Comparison of ENCODE assay signal across 8 cellular contexts in genomic region chr1:29121516-29121937, GRCh38. TPM values are rescaled to one million over a fixed set of nuclear protein-coding genes. Genes with fewer than 3 reads are reported as not detected.
DNase-seq lines count a peak whose midpoint lies in the region; ATAC-seq and TF ChIP-seq lines count a peak whose summit lies in the region.

No MANE protein-coding gene starts in this region.

- TF ChIP-seq CTCF in 22Rv1 (IDR thresholded peaks at IDR 0.05) (peak; percentile 63), GM13976 (IDR thresholded peaks at IDR 0.05; ENCODE audit: borderline replicate concordance, control extremely low read depth, extremely low read depth, insufficient read depth, missing control alignments) (no peak)

- H3K9me3 Mint-ChIP-seq in naive B cell = no peaks in the 10 kb centered on the region

- in situ Hi-C loops in GM13976 (cut with MboI; ENCODE audit: low sequenced_read_pairs, unreplicated experiment) = no loop called here

- H3K4me3 Mint-ChIP-seq in naive B cell = peak overlapping the region in 3 of 8 donors; percentile 42 to 56 (median 51)

- DNase-seq in GM13976 (ENCODE audit: low spot score) (peak; percentile 45), ecto neural progenitor cell (ENCODE audit: low spot score) (peak; percentile 78), naive B cell (peak; percentile 9), GOT3 (lab: John Stamatoyannopoulos, UW) (no peak)
- DNase-seq in activated CD8-positive, alpha-beta memory T cell treated with anti-CD3 and anti-CD28 coated beads, Interleukin-2, amount 50 U/mL, for 48 hours = no peak

- peaks cover 9 to 14% (median 12%) of the 10 kb centered on the region in 3 donors for H3K4me1 Mint-ChIP-seq in naive B cell

- ATAC-seq in naive B cell (ENCODE audit: low read depth in 2 of 2) (peak; percentile 20 to 28), HG03354 (IDR thresholded peaks at IDR 0.05; ENCODE audit: poor library complexity, severe bottlenecking, unreplicated experiment) (no peak), HG03342 (IDR thresholded peaks at IDR 0.05; ENCODE audit: unreplicated experiment) (no peak)

- H3K27ac ChIP-seq in 22Rv1 = no peak overlapping the region

- H3K27ac Mint-ChIP-seq in naive B cell = no peak overlapping the region

- peaks cover 13 to 30% (median 15%) of the 10 kb centered on the region in 3 donors for H3K27me3 Mint-ChIP-seq in naive B cell

- peaks cover 24 to 29% of the 10 kb centered on the region in 2 donors for H3K36me3 Mint-ChIP-seq in naive B cell

RNA-seq across cellular contexts. Expression of gene TMEM200B, which starts 2.2 kb away (rescaled TPM):
- not detected for polyA plus RNA-seq in naive B cell (ENCODE audit: low read depth in 6 of 6)

Comparison
In these comparisons a context has a peak if more than half of its experiments do, and no peak if none do; other contexts are left out.
1. DNase-seq: peak in GM13976 (single experiment), ecto neural progenitor cell (single experiment) and naive B cell (single experiment); none in GOT3 (single experiment) and activated CD8-positive, alpha-beta memory T cell treated with anti-CD3 and anti-CD28 coated beads, Interleukin-2, amount 50 U/mL, for 48 hours (single experiment).
2. ATAC-seq: peak in naive B cell (2 of 2); none in HG03354 (single experiment) and HG03342 (single experiment).